8 cellular contexts compared by ENCODE assay signal in the genomic region with DNA sequence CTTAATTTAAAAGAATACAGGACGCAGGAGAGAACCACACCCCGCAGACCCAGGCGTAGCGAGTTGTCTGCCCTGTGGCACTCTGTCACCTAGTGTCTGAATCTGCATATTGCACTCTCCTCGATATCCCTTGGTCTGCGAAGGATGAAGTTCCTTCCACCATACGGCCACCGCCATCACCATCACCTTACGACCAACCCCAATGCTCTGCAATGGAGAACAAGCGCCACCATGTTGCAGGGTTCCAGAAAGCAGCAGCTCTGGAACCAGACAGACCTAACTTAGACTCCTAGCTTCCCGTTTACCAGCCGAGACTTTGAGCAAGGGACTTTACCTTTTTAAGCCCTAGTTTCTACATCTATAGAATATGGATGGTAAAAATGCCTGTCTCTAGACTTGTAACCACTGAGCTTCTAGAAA.
DNase-seq lines count a peak whose midpoint lies in the region; ATAC-seq, FAIRE-seq and TF ChIP-seq lines count a peak whose summit lies in the region.

No MANE protein-coding gene starts in this region.

- POLR2A ChIA-PET in endothelial cell of umbilical vein (lab: Charles Lee), result interaction anchor here (0.6 kb wide), 1 partner anchor 36 kb away, joined by 4 read pairs; no protein-coding TSS in a partner anchor

- H3K4me1 ChIP-seq in endothelial cell of umbilical vein (ENCODE audit: control insufficient read depth, extremely low read depth, insufficient read depth, low read length), result peaks cover 2% of the 10 kb centered on the region
- H3K4me1 ChIP-seq in vagina, result peaks cover 20% of the 10 kb centered on the region

- no TSS peak for BruUV-seq in endothelial cell of umbilical vein (replicated peaks; lab: Mats Ljungman, UMichigan)

- TF ChIP-seq POLR2A in H54 (IDR thresholded peaks at IDR 0.05; ENCODE audit: low read depth, low read length) (no peak), endothelial cell of umbilical vein (IDR thresholded peaks at IDR 0.05; ENCODE audit: low read depth, low read length) (no peak), vagina (IDR thresholded peaks at IDR 0.05) (no peak)

- peak overlapping the region; percentile 70 for H2AFZ ChIP-seq in endothelial cell of umbilical vein (ENCODE audit: low read depth, low read length)

- ATAC-seq in GM19023 (IDR thresholded peaks at IDR 0.05; ENCODE audit: unreplicated experiment), result no peak

- no peak overlapping the region for H3K9ac ChIP-seq in endothelial cell of umbilical vein (replicated peaks; ENCODE audit: extremely low read depth, insufficient read depth, low read length)

- no peaks in the 10 kb centered on the region for H4K20me1 ChIP-seq in endothelial cell of umbilical vein (replicated peaks; ENCODE audit: control insufficient read depth, extremely low read depth, insufficient read depth, low read length)

- DNase-seq in GM03348 (ENCODE audit: low spot score), result peak; percentile 76
- DNase-seq in H54 (ENCODE audit: insufficient read length, low spot score), result peak; percentile 14
- DNase-seq in NCI-H1436 (lab: John Stamatoyannopoulos, UW), result peak; percentile 61
- peak; percentile 90 for DNase-seq in endothelial cell of umbilical vein (ENCODE audit: low read depth, low spot score)
- peak; percentile 75 for DNase-seq in mucosa of gallbladder (ENCODE audit: low spot score)
- no peak for DNase-seq in vagina (ENCODE audit: extremely low spot score in 2 of 2)

- dilution Hi-C loops in endothelial cell of umbilical vein (cut with MboI; ENCODE audit: extremely low pct_ligation_motif_present, low sequenced_read_pairs), result loop anchor here (25.0 kb wide), 1 partner anchor 152 kb away; no protein-coding TSS in a partner anchor

- H3K27ac ChIP-seq in endothelial cell of umbilical vein (ENCODE audit: insufficient read depth, low read depth, low read length), result no peak overlapping the region
- H3K27ac ChIP-seq in vagina, result no peak overlapping the region

- H3K36me3 ChIP-seq in endothelial cell of umbilical vein (ENCODE audit: control insufficient read depth in 2 of 2, extremely low read depth in 1 of 2, insufficient read depth in 2 of 2, low read length in 2 of 2) (no peaks in the 10 kb centered on the region), vagina (no peaks in the 10 kb centered on the region)

- H3K27me3 ChIP-seq in endothelial cell of umbilical vein (ENCODE audit: control insufficient read depth in 2 of 2, insufficient read depth in 2 of 2, low read length in 2 of 2), result peaks cover 3% of the 10 kb centered on the region in 2 experiments
- no peaks in the 10 kb centered on the region for H3K27me3 ChIP-seq in vagina

- H3K9me1 ChIP-seq in endothelial cell of umbilical vein (replicated peaks; ENCODE audit: control insufficient read depth, extremely low read depth, insufficient read depth, low read length), result no peaks in the 10 kb centered on the region

- no peaks in the 10 kb centered on the region for H3K79me2 ChIP-seq in endothelial cell of umbilical vein (ENCODE audit: control insufficient read depth, insufficient read depth, low read length)

- H3K4me2 ChIP-seq in endothelial cell of umbilical vein (ENCODE audit: insufficient read depth, low read length), result peak overlapping the region; percentile 51

- H3K9me3 ChIP-seq in endothelial cell of umbilical vein (replicated peaks; ENCODE audit: control insufficient read depth, insufficient read depth, low read length), result no peaks in the 10 kb centered on the region
- H3K9me3 ChIP-seq in vagina, result no peaks in the 10 kb centered on the region

- CTCF ChIA-PET in endothelial cell of umbilical vein (lab: Charles Lee), result interaction anchor here (0.7 to 2.5 kb wide), 16 partner anchors 9 to 239 kb away, joined by 3 to 14 read pairs (median 5); no protein-coding TSS in a partner anchor

- H3K4me3 ChIP-seq in endothelial cell of umbilical vein (replicated peaks in 1 of 3; ENCODE audit: insufficient read depth in 1 of 3, low read depth in 1 of 3, low read length in 3 of 3) (peak overlapping the region in 1 of 3 experiments; percentile 20), vagina (no peak overlapping the region)

- TF ChIP-seq CTCF in endothelial cell of umbilical vein (IDR thresholded peaks at IDR 0.05; ENCODE audit: extremely low read depth in 1 of 2, insufficient read depth in 1 of 2, low read depth in 1 of 2, low read length in 2 of 2) (peak; percentile 90 to 96), vagina (IDR thresholded peaks at IDR 0.05) (peak; percentile 90 to 94 (median 92))

- FAIRE-seq in H54 (lab: Jason Lieb, UNC) (peak; percentile 36), TTC549 (lab: Jason Lieb, UNC) (peak; percentile 20), endothelial cell of umbilical vein (lab: Jason Lieb, UNC) (peak; percentile 97)

- intact Hi-C loops in endothelial cell of umbilical vein (cut with micrococcal nuclease), result loop anchor here (1.0 to 5.0 kb wide), 5 partner anchors 42 to 379 kb away; a partner anchor contains a TSS
- intact Hi-C loops in vagina (cut with DNase I), result loop anchor here (5.0 to 10.0 kb wide), 2 partner anchors 152 to 379 kb away; no protein-coding TSS in a partner anchor

TF ChIP-seq in endothelial cell of umbilical vein, 7 proteins besides CTCF, POLR2A, EP300 and RAD21:
- TF ChIP-seq FOS (IDR thresholded peaks at IDR 0.05; ENCODE audit: borderline replicate concordance, insufficient read depth, low read length) (no peak), GATA2 (IDR thresholded peaks at IDR 0.05; ENCODE audit: insufficient read depth, insufficient read length, low read depth, low read length) (no peak), JUN (IDR thresholded peaks at IDR 0.05; ENCODE audit: borderline replicate concordance, insufficient read depth, insufficient read length, low read depth) (no peak), POLR2AphosphoS5 (IDR thresholded peaks at IDR 0.05; ENCODE audit: insufficient read depth, low read depth, low read length) (no peak), MYC (IDR thresholded peaks at IDR 0.05; ENCODE audit: low read depth, low read length) (no peak), EZH2 (IDR thresholded peaks at IDR 0.05; ENCODE audit: borderline replicate concordance, low read depth, low read length, severe bottlenecking) (no peak)
- TF ChIP-seq, protein P1, sequence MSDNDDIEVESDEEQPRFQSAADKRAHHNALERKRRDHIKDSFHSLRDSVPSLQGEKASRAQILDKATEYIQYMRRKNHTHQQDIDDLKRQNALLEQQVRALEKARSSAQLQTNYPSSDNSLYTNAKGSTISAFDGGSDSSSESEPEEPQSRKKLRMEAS (IDR thresholded peaks at IDR 0.05; ENCODE audit: insufficient read depth, insufficient read length), result no peak
TF ChIP-seq in endothelial cell of umbilical vein: peak in this region for 0.

Comparison
In these comparisons a context has a peak if more than half of its experiments do, and no peak if none do; other contexts are left out.
1. DNase-seq: peak in GM03348 (single experiment), H54 (single experiment), NCI-H1436 (single experiment), endothelial cell of umbilical vein (single experiment) and mucosa of gallbladder (single experiment); none in vagina (0 of 2).